In genomic region chr5:115841382-115842088, GRCh38 we compare ENCODE assay signal across 1 cellular context.
TF ChIP-seq lines count a peak whose summit lies in the region.

Gene AP3S1, plus strand, starts transcription at chr5:115841935. Its CDS starts 103 bp downstream, at chr5:115842038.
Gene ATG12, minus strand, starts transcription at chr5:115841565. Its CDS starts 13 bp downstream, at chr5:115841552.

TF ChIP-seq in HEK293, 187 proteins besides CTCF, POLR2A, EP300 and RAD21 (continued from another document and continues in another):
- TF ChIP-seq, protein P1, sequence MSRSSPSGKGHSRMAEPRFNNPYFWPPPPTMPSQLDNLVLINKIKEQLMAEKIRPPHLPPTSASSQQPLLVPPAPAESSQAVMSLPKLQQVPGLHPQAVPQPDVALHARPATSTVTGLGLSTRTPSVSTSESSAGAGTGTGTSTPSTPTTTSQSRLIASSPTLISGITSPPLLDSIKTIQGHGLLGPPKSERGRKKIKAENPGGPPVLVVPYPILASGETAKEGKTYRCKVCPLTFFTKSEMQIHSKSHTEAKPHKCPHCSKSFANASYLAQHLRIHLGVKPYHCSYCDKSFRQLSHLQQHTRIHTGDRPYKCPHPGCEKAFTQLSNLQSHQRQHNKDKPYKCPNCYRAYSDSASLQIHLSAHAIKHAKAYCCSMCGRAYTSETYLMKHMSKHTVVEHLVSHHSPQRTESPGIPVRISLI (tag by site-specific recombination; IDR thresholded peaks at IDR 0.05), result 0 out of 2 replicates have a peak, but pooled peaks have one; percentile 17
- TF ChIP-seq ZNF621 (tag by site-specific recombination; IDR thresholded peaks at IDR 0.05), result no peak
- TF ChIP-seq WT1 (tag by site-specific recombination; IDR thresholded peaks at IDR 0.05), result 0 out of 2 replicates have a peak, but pooled peaks have one; percentile 17
- no peak for TF ChIP-seq ZBTB1 (tag by site-specific recombination; IDR thresholded peaks at IDR 0.05)
- peak; percentile 70; the same call in 1 of the 2 replicates for TF ChIP-seq ZBTB21 (tag by site-specific recombination; IDR thresholded peaks at IDR 0.05)
- TF ChIP-seq ZBTB10 (tag by site-specific recombination; IDR thresholded peaks at IDR 0.05), result peak; percentile 63
- TF ChIP-seq, protein P2, sequence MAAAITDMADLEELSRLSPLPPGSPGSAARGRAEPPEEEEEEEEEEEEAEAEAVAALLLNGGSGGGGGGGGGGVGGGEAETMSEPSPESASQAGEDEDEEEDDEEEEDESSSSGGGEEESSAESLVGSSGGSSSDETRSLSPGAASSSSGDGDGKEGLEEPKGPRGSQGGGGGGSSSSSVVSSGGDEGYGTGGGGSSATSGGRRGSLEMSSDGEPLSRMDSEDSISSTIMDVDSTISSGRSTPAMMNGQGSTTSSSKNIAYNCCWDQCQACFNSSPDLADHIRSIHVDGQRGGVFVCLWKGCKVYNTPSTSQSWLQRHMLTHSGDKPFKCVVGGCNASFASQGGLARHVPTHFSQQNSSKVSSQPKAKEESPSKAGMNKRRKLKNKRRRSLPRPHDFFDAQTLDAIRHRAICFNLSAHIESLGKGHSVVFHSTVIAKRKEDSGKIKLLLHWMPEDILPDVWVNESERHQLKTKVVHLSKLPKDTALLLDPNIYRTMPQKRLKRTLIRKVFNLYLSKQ (tag by site-specific recombination; IDR thresholded peaks at IDR 0.05; ENCODE audit: borderline replicate concordance), result no peak
- peak; percentile 72 for TF ChIP-seq SP2 (tag by site-specific recombination; IDR thresholded peaks at IDR 0.05)
- peak; percentile 88 for TF ChIP-seq ZNF501 (tag by site-specific recombination; IDR thresholded peaks at IDR 0.05)
- peak; percentile 62; the same call in 1 of the 2 replicates for TF ChIP-seq MZF1 (tag by site-specific recombination; IDR thresholded peaks at IDR 0.05; ENCODE audit: borderline replicate concordance)
- TF ChIP-seq, protein P3, sequence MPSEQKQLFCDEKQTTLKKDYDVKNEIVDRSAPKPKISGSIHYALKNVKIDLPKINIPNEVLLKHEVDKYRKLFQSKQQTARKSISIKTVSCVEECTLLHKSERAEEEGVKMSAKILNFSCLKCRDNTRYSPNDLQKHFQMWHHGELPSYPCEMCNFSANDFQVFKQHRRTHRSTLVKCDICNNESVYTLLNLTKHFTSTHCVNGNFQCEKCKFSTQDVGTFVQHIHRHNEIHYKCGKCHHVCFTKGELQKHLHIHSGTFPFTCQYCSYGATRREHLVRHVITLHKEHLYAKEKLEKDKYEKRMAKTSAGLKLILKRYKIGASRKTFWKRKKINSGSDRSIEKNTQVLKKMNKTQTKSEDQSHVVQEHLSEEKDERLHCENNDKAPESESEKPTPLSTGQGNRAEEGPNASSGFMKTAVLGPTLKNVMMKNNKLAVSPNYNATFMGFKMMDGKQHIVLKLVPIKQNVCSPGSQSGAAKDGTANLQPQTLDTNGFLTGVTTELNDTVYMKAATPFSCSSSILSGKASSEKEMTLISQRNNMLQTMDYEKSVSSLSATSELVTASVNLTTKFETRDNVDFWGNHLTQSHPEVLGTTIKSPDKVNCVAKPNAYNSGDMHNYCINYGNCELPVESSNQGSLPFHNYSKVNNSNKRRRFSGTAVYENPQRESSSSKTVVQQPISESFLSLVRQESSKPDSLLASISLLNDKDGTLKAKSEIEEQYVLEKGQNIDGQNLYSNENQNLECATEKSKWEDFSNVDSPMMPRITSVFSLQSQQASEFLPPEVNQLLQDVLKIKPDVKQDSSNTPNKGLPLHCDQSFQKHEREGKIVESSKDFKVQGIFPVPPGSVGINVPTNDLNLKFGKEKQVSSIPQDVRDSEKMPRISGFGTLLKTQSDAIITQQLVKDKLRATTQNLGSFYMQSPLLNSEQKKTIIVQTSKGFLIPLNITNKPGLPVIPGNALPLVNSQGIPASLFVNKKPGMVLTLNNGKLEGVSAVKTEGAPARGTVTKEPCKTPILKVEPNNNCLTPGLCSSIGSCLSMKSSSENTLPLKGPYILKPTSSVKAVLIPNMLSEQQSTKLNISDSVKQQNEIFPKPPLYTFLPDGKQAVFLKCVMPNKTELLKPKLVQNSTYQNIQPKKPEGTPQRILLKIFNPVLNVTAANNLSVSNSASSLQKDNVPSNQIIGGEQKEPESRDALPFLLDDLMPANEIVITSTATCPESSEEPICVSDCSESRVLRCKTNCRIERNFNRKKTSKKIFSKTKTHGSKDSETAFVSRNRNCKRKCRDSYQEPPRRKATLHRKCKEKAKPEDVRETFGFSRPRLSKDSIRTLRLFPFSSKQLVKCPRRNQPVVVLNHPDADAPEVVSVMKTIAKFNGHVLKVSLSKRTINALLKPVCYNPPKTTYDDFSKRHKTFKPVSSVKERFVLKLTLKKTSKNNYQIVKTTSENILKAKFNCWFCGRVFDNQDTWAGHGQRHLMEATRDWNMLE (tag by site-specific recombination; conservative IDR thresholded peaks at IDR 0.05; ENCODE audit: low read depth), result peak; percentile 50
- no peak for TF ChIP-seq ZFP37 (tag by site-specific recombination; IDR thresholded peaks at IDR 0.05)
- TF ChIP-seq ZBTB17 (tag by site-specific recombination; IDR thresholded peaks at IDR 0.05), result peak; percentile 91
- TF ChIP-seq ZNF391 (tag by site-specific recombination; IDR thresholded peaks at IDR 0.05; ENCODE audit: borderline replicate concordance, low read depth), result no peak
- TF ChIP-seq PRDM10 (tag by site-specific recombination; IDR thresholded peaks at IDR 0.05), result peak; percentile 100
- no peak for TF ChIP-seq ZSCAN18 (tag by site-specific recombination; IDR thresholded peaks at IDR 0.05)
- TF ChIP-seq ZNF76 (tag by site-specific recombination; IDR thresholded peaks at IDR 0.05; ENCODE audit: borderline replicate concordance, low read depth), result peak; percentile 66; the same call in 1 of the 2 replicates
- peak; percentile 95 for TF ChIP-seq ZBTB11 (tag by site-specific recombination; conservative IDR thresholded peaks at IDR 0.05; ENCODE audit: low read depth)
- no peak for TF ChIP-seq PRDM2 (tag by site-specific recombination; IDR thresholded peaks at IDR 0.05; ENCODE audit: borderline replicate concordance)
